10 cellular contexts compared by ENCODE assay signal in the genomic region with DNA sequence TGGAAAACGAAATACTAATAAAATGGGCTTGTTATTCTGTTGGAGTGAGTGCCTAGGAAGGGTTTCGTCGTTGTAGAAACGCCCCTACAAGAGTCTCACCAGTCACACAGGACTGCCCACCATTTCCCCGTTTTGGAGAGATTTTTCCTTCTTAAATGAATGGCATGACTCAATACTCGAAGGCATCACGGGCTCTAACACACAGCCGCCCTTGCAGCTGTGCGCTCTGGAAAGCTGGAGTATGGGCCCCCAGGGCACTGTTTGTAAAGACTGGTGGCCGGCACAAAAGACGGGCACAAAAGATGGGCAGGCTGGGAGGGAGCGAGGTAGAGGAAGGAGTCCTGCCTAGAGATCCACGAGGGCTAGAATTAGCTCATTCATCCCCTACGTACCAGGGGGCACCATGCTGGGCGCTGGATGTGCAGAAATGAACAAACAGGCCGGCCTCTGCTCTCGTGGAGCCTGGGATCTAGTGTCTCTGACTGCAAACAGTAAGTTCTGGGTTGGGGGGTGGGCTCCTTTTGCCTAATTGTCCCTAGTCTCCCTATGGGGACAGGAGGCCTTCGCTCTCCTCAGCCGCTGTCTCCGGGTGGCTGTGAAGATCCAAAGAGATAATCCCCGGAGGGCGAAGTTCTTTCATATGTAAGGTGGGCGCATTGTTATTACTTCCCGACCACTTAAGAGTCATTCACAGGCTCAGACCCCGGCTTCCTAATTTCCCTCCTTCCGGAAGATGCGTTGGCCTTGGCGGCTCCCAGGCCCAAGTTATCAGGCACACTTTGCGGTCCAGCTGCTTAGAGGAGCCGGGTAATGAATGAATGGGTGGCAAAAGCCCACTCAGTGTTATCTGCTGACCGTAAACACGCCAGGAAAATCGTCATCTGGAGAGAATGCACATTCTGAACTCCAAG. TPM values are rescaled to one million over a fixed set of nuclear protein-coding genes. Genes with fewer than 3 reads are reported as not detected.
A peak's percentile ranks its signal among the peaks of the same experiment; 100 is the strongest.
DNase-seq lines count a peak whose midpoint lies in the region; ATAC-seq and TF ChIP-seq lines count a peak whose summit lies in the region.
"Had no signal": no experiment of that assay in that cellular context is flagged by ENCODE, and none has a peak within 500 bp of the region (broad histone marks: within the 10 kb centered on the region; RNA-seq: fewer than 3 reads in every experiment).

No MANE protein-coding gene starts in this region.

- H2AFZ ChIP-seq in trophoblast cell (ENCODE audit: insufficient read depth, low read length, poor library complexity), result no peak overlapping the region

- no peaks in the 10 kb centered on the region for H3K36me3 ChIP-seq in trophoblast cell (ENCODE audit: control insufficient read depth in 1 of 2, insufficient read depth in 2 of 2, low read length in 2 of 2)
- no peaks in the 10 kb centered on the region for H3K36me3 ChIP-seq in thyroid gland
- H3K36me3 ChIP-seq: right lobe of liver had no signal

- WGBS in trophoblast cell (ENCODE audit: extremely low coverage, insufficient coverage, insufficient read length), result no CpG with 5 or more reads among the region's 33 CpGs
- WGBS in thyroid gland, 2 donors, result 34 to 36% methylated on average over 33 of the region's 33 CpGs

- no peak overlapping the region for H3K4me3 ChIP-seq in trophoblast cell (ENCODE audit: low read depth, low read length)
- no peak overlapping the region for H3K4me3 ChIP-seq in thyroid gland (replicated peaks in 1 of 3)
- H3K4me3 ChIP-seq: right lobe of liver had no signal

- H3K9ac ChIP-seq in trophoblast cell (ENCODE audit: low read length), result no peak overlapping the region

- H3K18ac ChIP-seq in trophoblast cell (ENCODE audit: low read length), result no peak overlapping the region

- H3K27ac ChIP-seq in foreskin keratinocyte, result no peak overlapping the region
- no peak overlapping the region for H3K27ac ChIP-seq in trophoblast cell (ENCODE audit: low read depth, low read length)
- no peak overlapping the region for H3K27ac ChIP-seq in thyroid gland
- H3K27ac ChIP-seq: right lobe of liver had no signal

- peak overlapping the region; percentile 79 for H2BK12ac ChIP-seq in trophoblast cell (ENCODE audit: low read length)

- no peak for TF ChIP-seq POLR2A in thyroid gland (IDR thresholded peaks at IDR 0.05)

- peak overlapping the region; percentile 8 for H3K14ac ChIP-seq in trophoblast cell (ENCODE audit: low read length)

- H2BK5ac ChIP-seq in trophoblast cell (ENCODE audit: low read depth, low read length, poor library complexity), result no peak overlapping the region

- H3K9me3 ChIP-seq in trophoblast cell (ENCODE audit: insufficient read depth, low read depth, low read length), result peaks cover 2% of the 10 kb centered on the region
- no peaks in the 10 kb centered on the region for H3K9me3 ChIP-seq in thyroid gland
- H3K9me3 ChIP-seq: right lobe of liver had no signal

- DNase-seq in DMS53 treated with DMSO at 0.1 percent for 48 hours (lab: John Stamatoyannopoulos, UW; ENCODE audit: unreplicated experiment), result peak; percentile 4
- DNase-seq in RPMI7951 (ENCODE audit: low read depth), result peak; percentile 63
- peak; percentile 18 to 47 for DNase-seq in foreskin keratinocyte
- no peak for DNase-seq in trophoblast cell
- no peak for DNase-seq in stimulated activated CD4-positive, alpha-beta T cell treated with anti-CD3 and anti-CD28 coated beads, Interleukin-15, amount 100 ng/mL, for 24 hours
- no peak for DNase-seq in thyroid gland
- DNase-seq: SIG-M5 had no signal

- ATAC-seq in foreskin keratinocyte, result peak; percentile 21
- no peak for ATAC-seq in GM21390 (IDR thresholded peaks at IDR 0.05; ENCODE audit: unreplicated experiment)
- ATAC-seq in GM19395 (IDR thresholded peaks at IDR 0.05; ENCODE audit: unreplicated experiment), result no peak

- H3K27me3 ChIP-seq in foreskin keratinocyte (peaks cover 96% of the 10 kb centered on the region), trophoblast cell (ENCODE audit: insufficient read depth, low read length) (peaks cover 37% of the 10 kb centered on the region), thyroid gland (peaks cover 51% of the 10 kb centered on the region)

- no peak for TF ChIP-seq CTCF in foreskin keratinocyte (conservative IDR thresholded peaks at IDR 0.05)
- TF ChIP-seq CTCF in thyroid gland (IDR thresholded peaks at IDR 0.05), result no peak

- peak overlapping the region; percentile 84 for H4K8ac ChIP-seq in trophoblast cell (ENCODE audit: low read depth, low read length)

- H3K4ac ChIP-seq in trophoblast cell (ENCODE audit: low read depth, low read length), result peak overlapping the region; percentile 31

- peaks cover 8% of the 10 kb centered on the region for H3K79me1 ChIP-seq in trophoblast cell (ENCODE audit: low read length)

- H3K23ac ChIP-seq in trophoblast cell (ENCODE audit: low read length), result no peak overlapping the region

- H2AK5ac ChIP-seq in trophoblast cell (ENCODE audit: low read length), result no peak overlapping the region

- peak overlapping the region; percentile 57 for H3K4me2 ChIP-seq in trophoblast cell (ENCODE audit: low read length)

- peak overlapping the region; percentile 27 for H4K12ac ChIP-seq in trophoblast cell (ENCODE audit: low read depth, low read length)

- H2BK120ac ChIP-seq in trophoblast cell (ENCODE audit: insufficient read depth, low read length, poor library complexity), result peak overlapping the region; percentile 20

- H4K91ac ChIP-seq in trophoblast cell (ENCODE audit: low read depth, low read length), result peak overlapping the region; percentile 17

- intact Hi-C loops in thyroid gland (cut with DNase I), result no loop called here

- peaks cover 2% of the 10 kb centered on the region for H3K79me2 ChIP-seq in trophoblast cell (ENCODE audit: control insufficient read depth, insufficient read depth, low read length, poor library complexity)

- no peaks in the 10 kb centered on the region for H3K4me1 ChIP-seq in foreskin keratinocyte
- peaks cover 41 to 43% of the 10 kb centered on the region in 2 experiments for H3K4me1 ChIP-seq in trophoblast cell (ENCODE audit: control insufficient read depth in 1 of 2, insufficient read depth in 2 of 2, low read length in 2 of 2)
- peaks cover 30 to 36% of the 10 kb centered on the region in 2 donors for H3K4me1 ChIP-seq in thyroid gland

RNA-seq across cellular contexts. Expression of gene SFRP2, which starts 1.1 kb away (rescaled TPM):
- 10.5 and 14.9 TPM in 2 replicates for total RNA-seq in RPMI7951 (2014; rRNA removed; shearing (Covaris generic))
- total RNA-seq in foreskin keratinocyte (not detected in 2 replicates), thyroid gland (10 to 100 TPM; 15.0 to 41.3 (median 24.0) TPM)
- not detected in 2 replicates for polyA plus RNA-seq in foreskin keratinocyte
- 104 and 114 TPM in 2 replicates for polyA plus RNA-seq in trophoblast cell (2013)
- total RNA-seq: right lobe of liver had no signal

RNA-seq across cellular contexts. Expression of gene RNF175, which starts 30.2 kb away (rescaled TPM):
- 3.7 and 8.0 TPM in 2 replicates for total RNA-seq in RPMI7951 (2014; rRNA removed; shearing (Covaris generic))
- total RNA-seq in foreskin keratinocyte, result 0.04 TPM in 1 of 2 replicates, not detected in the other
- polyA plus RNA-seq in foreskin keratinocyte, result 0.12 and 0.13 TPM in 2 replicates
- 0.03 TPM in 1 of 2 replicates, not detected in the other for polyA plus RNA-seq in trophoblast cell (2013)
- total RNA-seq in thyroid gland, result 1 to 10 TPM in 1 of 4 donors, not detected in 3; 3.4 TPM

Comparison
In these comparisons a context has a peak if more than half of its experiments do, and no peak if none do; other contexts are left out.
1. DNase-seq: peak in DMS53 treated with DMSO at 0.1 percent for 48 hours (single experiment), RPMI7951 (single experiment) and foreskin keratinocyte (2 of 2); none in trophoblast cell (0 of 2), stimulated activated CD4-positive, alpha-beta T cell treated with anti-CD3 and anti-CD28 coated beads, Interleukin-15, amount 100 ng/mL, for 24 hours (single experiment) and thyroid gland (0 of 2).
2. RNA of gene SFRP2, which starts 1.1 kb away (total RNA-seq): 15.0 to 41.3 TPM in thyroid gland and 10.5 to 14.9 TPM in RPMI7951; not detected in foreskin keratinocyte; every median in the first group is over 10 times any median in the second.